Comparison of ENCODE assay signal across 8 cellular contexts in genomic region chr4:22356996-22357596, GRCh38.
DNase-seq lines count a peak whose midpoint lies in the region; ATAC-seq, FAIRE-seq and TF ChIP-seq lines count a peak whose summit lies in the region.

No MANE protein-coding gene starts in this region.

- DNase-seq in GF-D8 (lab: John Stamatoyannopoulos, UW) (peak; percentile 16), HTR-8/SVneo (ENCODE audit: insufficient read length, low spot score) (peak; percentile 23), SK-N-SH (no peak), iPS DF 4.7 (ENCODE audit: extremely low read depth, low spot score) (peak; percentile 5), activated gamma-delta T cell (lab: John Stamatoyannopoulos, UW) (no peak)

- no peaks in the 10 kb centered on the region for H3K27me3 ChIP-seq in SK-N-SH (ENCODE audit: insufficient read depth)

- CTCF ChIA-PET in SK-N-SH (lab: Yijun Ruan, JAX) = interaction anchor here (1.2 to 2.2 kb wide), 2 partner anchors 19 to 568 kb away, joined by 3 to 11 read pairs; no protein-coding TSS in a partner anchor

- H2AFZ ChIP-seq in SK-N-SH (ENCODE audit: low read depth) = no peak overlapping the region

- WGBS in SK-N-SH (ENCODE audit: low lambda C conversion rate) = 42% methylated on average over 3 of the region's 5 CpGs

- H3K27ac ChIP-seq in SK-N-SH (ENCODE audit: low read depth in 2 of 2, low read length in 1 of 2) = no peak overlapping the region

- no peaks in the 10 kb centered on the region for H3K36me3 ChIP-seq in SK-N-SH (replicated peaks in 1 of 2; ENCODE audit: control insufficient read depth in 1 of 2, insufficient read depth in 2 of 2, low read length in 1 of 2)

- POLR2A ChIA-PET in SK-N-SH (lab: Yijun Ruan, JAX) = no interaction called here

- peak; percentile 60 for TF ChIP-seq RAD21 in SK-N-SH (IDR thresholded peaks at IDR 0.05; ENCODE audit: low read length)

- no peaks in the 10 kb centered on the region for H3K79me2 ChIP-seq in SK-N-SH (ENCODE audit: insufficient read depth)

- H3K9me2 ChIP-seq in SK-N-SH = no peaks in the 10 kb centered on the region

- no peak for TF ChIP-seq EP300 in SK-N-SH (IDR thresholded peaks at IDR 0.05; ENCODE audit: borderline replicate concordance in 1 of 2, low read depth in 1 of 2, low read length in 1 of 2)

- H3K4me3 ChIP-seq in SK-N-SH (ENCODE audit: low read depth in 2 of 2, low read length in 1 of 2) = no peak overlapping the region

- no peak for ATAC-seq in HG02588 (IDR thresholded peaks at IDR 0.05; ENCODE audit: unreplicated experiment)
- no peak for ATAC-seq in HG02970 (IDR thresholded peaks at IDR 0.05; ENCODE audit: low FRiP score, unreplicated experiment)
- no peak for ATAC-seq in GM21737 (IDR thresholded peaks at IDR 0.05; ENCODE audit: unreplicated experiment)

- H3K9me3 ChIP-seq in SK-N-SH = no peaks in the 10 kb centered on the region

- H4K20me1 ChIP-seq in SK-N-SH (ENCODE audit: insufficient read depth) = no peaks in the 10 kb centered on the region

- no peak overlapping the region for H3K9ac ChIP-seq in SK-N-SH

- peak; percentile 60 for TF ChIP-seq CTCF in SK-N-SH (IDR thresholded peaks at IDR 0.05)

- no peaks in the 10 kb centered on the region for H3F3A ChIP-seq in SK-N-SH (replicated peaks; ENCODE audit: insufficient read depth)

- H3K4me2 ChIP-seq in SK-N-SH = no peak overlapping the region

- H3K4me1 ChIP-seq in SK-N-SH (ENCODE audit: control insufficient read depth in 1 of 2, insufficient read depth in 2 of 2, low read depth in 1 of 2, low read length in 1 of 2) = no peaks in the 10 kb centered on the region

- no peak for FAIRE-seq in HTR-8/SVneo (lab: Jason Lieb, UNC)

TF ChIP-seq in SK-N-SH, 30 proteins besides CTCF, POLR2A, EP300 and RAD21:
- TF ChIP-seq SMC3 (IDR thresholded peaks at IDR 0.05; ENCODE audit: low read depth, low read length) (peak; percentile 70), REST (IDR thresholded peaks at IDR 0.05; ENCODE audit: low read depth, low read length) (no peak)

Comparison
In these comparisons a context has a peak if more than half of its experiments do, and no peak if none do; other contexts are left out.
1. DNase-seq: peak in GF-D8 (single experiment), HTR-8/SVneo (single experiment) and iPS DF 4.7 (single experiment); none in SK-N-SH (single experiment) and activated gamma-delta T cell (single experiment).